In genomic region chr6:113970808-113971676, GRCh38 we compare ENCODE assay signal across 8 cellular contexts. TPM values are rescaled to one million over a fixed set of nuclear protein-coding genes. Genes with fewer than 3 reads are reported as not detected.
DNase-seq lines count a peak whose midpoint lies in the region; ATAC-seq and TF ChIP-seq lines count a peak whose summit lies in the region.

Gene HDAC2, minus strand, starts transcription at chr6:113971148. Its CDS starts 240 bp downstream, at chr6:113970908.

- TF ChIP-seq CTCF in C4-2B (conservative IDR thresholded peaks at IDR 0.05), result no peak
- peak in 16 of 56 donors; percentile 6 to 34 (median 12) for TF ChIP-seq CTCF in dorsolateral prefrontal cortex (IDR thresholded peaks at IDR 0.05 in 54 of 56, conservative IDR thresholded peaks at IDR 0.05 in 2 of 56; ENCODE audit: low read depth in 1 of 56, partially characterized antibody in 56 of 56)
- TF ChIP-seq CTCF in lower leg skin (IDR thresholded peaks at IDR 0.05), result peak in 1 of 3 donors; percentile 44

- H3K4me3 Mint-ChIP-seq in activated CD4-positive, alpha-beta memory T cell treated with anti-CD3 and anti-CD28 coated beads for 36 hours, result peak within 1 kb of the TSS; percentile 96

- H3K27ac Mint-ChIP-seq in activated CD4-positive, alpha-beta memory T cell treated with anti-CD3 and anti-CD28 coated beads for 36 hours, result peak within 1 kb of the TSS; percentile 96

- peak; percentile 58 for DNase-seq in GM19240 (ENCODE audit: insufficient read length, low spot score)
- peak; percentile 68 for DNase-seq in NCI-H748 treated with DMSO at 0.1 percent for 48 hours (lab: John Stamatoyannopoulos, UW)
- DNase-seq in activated CD4-positive, alpha-beta memory T cell treated with anti-CD3 and anti-CD28 coated beads for 36 hours, result peak; percentile 90
- DNase-seq in dorsolateral prefrontal cortex, result peak; percentile 64 to 88 (median 76)
- peak; percentile 59 to 95 for DNase-seq in lower leg skin (ENCODE audit: low spot score in 2 of 2)
- DNase-seq in stimulated activated CD4-positive, alpha-beta T cell treated with anti-CD3 and anti-CD28 coated beads, TNF-alpha, amount 100 ng/mL, for 1 hour (ENCODE audit: low read depth in 3 of 3, low spot score in 1 of 3), result peak; percentile 60 to 87 (median 78)

- no peaks in the 10 kb centered on the region for H3K27me3 ChIP-seq in dorsolateral prefrontal cortex

- intact Hi-C loops in activated CD4-positive, alpha-beta memory T cell treated with anti-CD3 and anti-CD28 coated beads for 36 hours (cut with micrococcal nuclease), result loop anchor here (5.0 kb wide), 1 partner anchor 339 kb away; no protein-coding TSS in a partner anchor
- intact Hi-C loops in dorsolateral prefrontal cortex (cut with DNase I), result no loop called here
- intact Hi-C loops in lower leg skin (cut with DNase I; ENCODE audit: low total_unique reads), result no loop called here

- H3K36me3 Mint-ChIP-seq in activated CD4-positive, alpha-beta memory T cell treated with anti-CD3 and anti-CD28 coated beads for 36 hours, result peaks cover 5% of the 10 kb centered on the region

- POLR2A ChIA-PET in activated CD4-positive, alpha-beta memory T cell treated with anti-CD3 and anti-CD28 coated beads for 36 hours (lab: Charles Lee), result interaction anchor here (1.4 kb wide), 1 partner anchor 10 kb away, joined by 4 read pairs; no protein-coding TSS in a partner anchor

- H3K27me3 Mint-ChIP-seq in activated CD4-positive, alpha-beta memory T cell treated with anti-CD3 and anti-CD28 coated beads for 36 hours, result no peaks in the 10 kb centered on the region

- no peaks in the 10 kb centered on the region for H3K9me3 Mint-ChIP-seq in activated CD4-positive, alpha-beta memory T cell treated with anti-CD3 and anti-CD28 coated beads for 36 hours

- peak; percentile 76 for ATAC-seq in HG03460 (IDR thresholded peaks at IDR 0.05; ENCODE audit: unreplicated experiment)

- H3K27ac ChIP-seq in C4-2B (peak within 1 kb of the TSS; percentile 96), dorsolateral prefrontal cortex (peak within 1 kb of the TSS; percentile 58 to 98 (median 92))

- CTCF ChIA-PET in activated CD4-positive, alpha-beta memory T cell treated with anti-CD3 and anti-CD28 coated beads for 36 hours (lab: Charles Lee), result interaction anchor here (1.2 kb wide), 1 partner anchor 10 kb away, joined by 5 read pairs; no protein-coding TSS in a partner anchor

- WGBS in lower leg skin, 2 donors, result 0 to 1% methylated on average over 48 to 63 of the region's 82 CpGs

- TF ChIP-seq POLR2A in lower leg skin (IDR thresholded peaks at IDR 0.05), result no peak

- peaks cover 29% of the 10 kb centered on the region for H3K4me1 Mint-ChIP-seq in activated CD4-positive, alpha-beta memory T cell treated with anti-CD3 and anti-CD28 coated beads for 36 hours (ENCODE audit: low read depth)

- H3K4me3 ChIP-seq in dorsolateral prefrontal cortex, result peak within 1 kb of the TSS; percentile 63 to 99 (median 93)
- peak within 1 kb of the TSS; percentile 95 for H3K4me3 ChIP-seq in lower leg skin (ENCODE audit: low read depth, poor library complexity, severe bottlenecking)

RNA-seq across cellular contexts. Expression of gene HDAC2, which starts in this region (rescaled TPM):
- 10 to 100 TPM; 93.7 to 95.1 TPM for total RNA-seq in activated CD4-positive, alpha-beta memory T cell treated with anti-CD3 and anti-CD28 coated beads for 36 hours
- total RNA-seq in dorsolateral prefrontal cortex (10 to 100 TPM; 27.1 to 79.6 (median 55.2) TPM), lower leg skin (10 to 100 TPM; 28.5 to 58.4 (median 46.1) TPM)

Comparison
In these comparisons a context has a peak if more than half of its experiments do, and no peak if none do; other contexts are left out.
1. Peak in every context shown above with its lines: DNase-seq, ATAC-seq, H3K4me3 ChIP-seq and H3K27ac ChIP-seq.